In genomic region chr11:111623527-111624030, GRCh38 we compare ENCODE assay signal across 16 cellular contexts. TPM values are rescaled to one million over a fixed set of nuclear protein-coding genes. Genes with fewer than 3 reads are reported as not detected.
DNase-seq lines count a peak whose midpoint lies in the region; ATAC-seq, FAIRE-seq and TF ChIP-seq lines count a peak whose summit lies in the region.
"Had no signal": no experiment of that assay in that cellular context is flagged by ENCODE, and none has a peak within 500 bp of the region (broad histone marks: within the 10 kb centered on the region; RNA-seq: fewer than 3 reads in every experiment).

No MANE protein-coding gene starts in this region.

- H3K4me1 ChIP-seq in mucosa of rectum (ENCODE audit: control insufficient read depth in 2 of 2, insufficient read depth in 2 of 2, low read length in 2 of 2), result peaks cover 10 to 26% of the 10 kb centered on the region in 2 donors

- DNase-seq in bronchial epithelial cell (ENCODE audit: low read depth) (peak; percentile 69), SHP77 (lab: John Stamatoyannopoulos, UW) (no peak), SKM-1 (lab: John Stamatoyannopoulos, UW; ENCODE audit: unreplicated experiment) (no peak)
- DNase-seq in stimulated activated naive CD4-positive, alpha-beta T cell (lab: John Stamatoyannopoulos, UW), result no peak
- DNase-seq: activated effector memory CD4-positive, alpha-beta T cell treated with Interleukin-2 at 50 U/mL for 16 hours; amygdala; cerebellar nuclear complex; hypothalamus; KBM-7; NCI-H2171; PC-3; T1000 had no signal

- H3K27ac ChIP-seq in mucosa of rectum (ENCODE audit: low read depth in 2 of 2, low read length in 2 of 2), result peak overlapping the region; percentile 49 to 88

- H3K4me3 ChIP-seq in bronchial epithelial cell (ENCODE audit: low read depth, low read length), result no peak overlapping the region
- no peak overlapping the region for H3K4me3 ChIP-seq in mucosa of rectum (ENCODE audit: low read length in 2 of 2)

- FAIRE-seq in bronchial epithelial cell (lab: Jason Lieb, UNC), result peak; percentile 86

- no peak overlapping the region for H3K9ac ChIP-seq in mucosa of rectum (ENCODE audit: low read depth in 1 of 2, low read length in 2 of 2)

- ATAC-seq in GM18870 (IDR thresholded peaks at IDR 0.05; ENCODE audit: unreplicated experiment) (peak; percentile 89), HG02852 (IDR thresholded peaks at IDR 0.05; ENCODE audit: unreplicated experiment) (peak; percentile 37), GM18520 (IDR thresholded peaks at IDR 0.05; ENCODE audit: unreplicated experiment) (no peak)
- ATAC-seq: PC-3 had no signal

- TF ChIP-seq CTCF in bronchial epithelial cell (IDR thresholded peaks at IDR 0.05; ENCODE audit: insufficient read depth, low read length, severe bottlenecking), result no peak

- H3K36me3 ChIP-seq in bronchial epithelial cell (ENCODE audit: control insufficient read depth, insufficient read depth, low read length) (no peaks in the 10 kb centered on the region), mucosa of rectum (ENCODE audit: control insufficient read depth in 2 of 2, insufficient read depth in 2 of 2, low read length in 2 of 2) (peaks cover 2 to 5% of the 10 kb centered on the region in 2 donors)

- no peaks in the 10 kb centered on the region for H3K9me3 ChIP-seq in mucosa of rectum (ENCODE audit: control insufficient read depth in 2 of 2, low read length in 2 of 2)

- H3K27me3 ChIP-seq in bronchial epithelial cell (ENCODE audit: control insufficient read depth, insufficient read depth, low read length), result no peaks in the 10 kb centered on the region
- no peaks in the 10 kb centered on the region for H3K27me3 ChIP-seq in mucosa of rectum (ENCODE audit: control insufficient read depth in 2 of 2, insufficient read depth in 2 of 2, low read length in 2 of 2)

RNA-seq across cellular contexts. Expression of gene SIK2, which starts 21.3 kb away (rescaled TPM):
- 2.9 and 3.6 TPM in 2 replicates for total RNA-seq in bronchial epithelial cell
